ENCODE assay signal across 17 cellular contexts in genomic region chr3:35744419-35744818, GRCh38.
DNase-seq lines count a peak whose midpoint lies in the region; ATAC-seq and TF ChIP-seq lines count a peak whose summit lies in the region.
"Had no signal": no experiment of that assay in that cellular context is flagged by ENCODE, and none has a peak within 500 bp of the region (broad histone marks: within the 10 kb centered on the region; RNA-seq: fewer than 3 reads in every experiment).

No MANE protein-coding gene starts in this region.

- peak overlapping the region; percentile 33 for H3K9ac ChIP-seq in neural cell (ENCODE audit: low read length)
- H3K9ac ChIP-seq in PC-3 (ENCODE audit: low read length): no peak overlapping the region

- H3K27me3 Mint-ChIP-seq in brain: no peaks in the 10 kb centered on the region
- H3K27me3 Mint-ChIP-seq: stimulated activated naive B cell treated with anti-CD40 and anti-IgM and Interleukin-4, amounts not matched to agents 10 μg/mL and 1 μg/mL and 100 μg/mL, for 72 hours had no signal

- H4K20me1 ChIP-seq in neural cell (ENCODE audit: insufficient read depth) (no peaks in the 10 kb centered on the region), PC-3 (ENCODE audit: low read length) (no peaks in the 10 kb centered on the region)

- H3K27ac Mint-ChIP-seq in brain: peak overlapping the region in 4 of 5 experiments; percentile 67 to 95 (median 82)
- H3K27ac Mint-ChIP-seq in activated naive CD4-positive, alpha-beta T cell treated with anti-CD3 and anti-CD28 coated beads, Interleukin-2, amount 50 U/mL, for 72 hours: no peak overlapping the region
- H3K27ac Mint-ChIP-seq: activated naive CD4-positive, alpha-beta T cell treated with anti-CD3 and anti-CD28 coated beads, Interleukin-2, amount 10 ng/mL, durations not matched to agents 7 days and 5 days; stimulated activated naive B cell treated with anti-CD40 and anti-IgM and Interleukin-4, amounts not matched to agents 10 μg/mL and 1 μg/mL and 100 μg/mL, for 72 hours had no signal

- DNase-seq in ELF-1 (ENCODE audit: low read depth, low spot score): peak; percentile 69
- DNase-seq in iPS DF 4.7 (ENCODE audit: extremely low read depth, low spot score): peak; percentile 9
- DNase-seq in PC-3: no peak
- DNase-seq in HuH-7.5 (ENCODE audit: low spot score): no peak
- DNase-seq in activated naive CD4-positive, alpha-beta T cell treated with anti-CD3 and anti-CD28 coated beads, Interleukin-2, amount 50 U/mL, for 72 hours (ENCODE audit: low spot score in 2 of 2): no peak
- DNase-seq: activated naive CD4-positive, alpha-beta T cell treated with anti-CD3 and anti-CD28 coated beads, Interleukin-2, amount 10 ng/mL, durations not matched to agents 7 days and 5 days; NCI-H1694 treated with DMSO at 0.1 percent for 48 hours; NCI-H345; NK-92 treated with Interleukin-12 subunit alpha and Interleukin-12 subunit beta, amount 100 ng/mL, for 24 hours; stimulated activated naive B cell treated with anti-CD40 and anti-IgM and Interleukin-4, amounts not matched to agents 10 μg/mL and 1 μg/mL and 100 μg/mL, for 72 hours had no signal

- H3K4me3 ChIP-seq in neural cell (ENCODE audit: low read length): peak overlapping the region; percentile 43
- H3K4me3 ChIP-seq in PC-3 (ENCODE audit: low read length): no peak overlapping the region
- H3K4me3 ChIP-seq: esophagus muscularis mucosa, tibial nerve had no signal

- H3K27ac ChIP-seq in neural cell (ENCODE audit: low read length): peak overlapping the region; percentile 66
- H3K27ac ChIP-seq in PC-3 (ENCODE audit: low read length): no peak overlapping the region
- H3K27ac ChIP-seq: C4-2B, esophagus muscularis mucosa, tibial nerve had no signal

- TF ChIP-seq RAD21 in neural cell (conservative IDR thresholded peaks at IDR 0.05): peak; percentile 51

- peak overlapping the region in 2 of 5 experiments; percentile 52 to 55 for H3K4me3 Mint-ChIP-seq in brain
- H3K4me3 Mint-ChIP-seq: activated naive CD4-positive, alpha-beta T cell treated with anti-CD3 and anti-CD28 coated beads, Interleukin-2, amount 10 ng/mL, durations not matched to agents 7 days and 5 days; stimulated activated naive B cell treated with anti-CD40 and anti-IgM and Interleukin-4, amounts not matched to agents 10 μg/mL and 1 μg/mL and 100 μg/mL, for 72 hours had no signal

- H2AFZ ChIP-seq in neural cell (ENCODE audit: low read depth, low read length): no peak overlapping the region
- H2AFZ ChIP-seq in PC-3 (ENCODE audit: low read length): no peak overlapping the region

- H3K4me1 Mint-ChIP-seq in brain: peaks cover 47% of the 10 kb centered on the region
- H3K4me1 Mint-ChIP-seq: activated naive CD4-positive, alpha-beta T cell treated with anti-CD3 and anti-CD28 coated beads, Interleukin-2, amount 10 ng/mL, durations not matched to agents 7 days and 5 days had no signal

- no peak overlapping the region for H3K4me2 ChIP-seq in neural cell (ENCODE audit: low read length)
- H3K4me2 ChIP-seq in PC-3 (ENCODE audit: low read length): no peak overlapping the region

- no TSS peak for BruUV-seq in PC-3 (replicated peaks; lab: Mats Ljungman, UMichigan)

- H3K27me3 ChIP-seq in neural cell (ENCODE audit: insufficient read depth, low read depth, low read length) (no peaks in the 10 kb centered on the region), PC-3 (ENCODE audit: low read length) (peaks cover 8% of the 10 kb centered on the region; the same call in 1 of the 2 replicates)
- H3K27me3 ChIP-seq: tibial nerve had no signal

- H3K36me3 ChIP-seq in neural cell (ENCODE audit: insufficient read depth, low read length): no peaks in the 10 kb centered on the region
- H3K36me3 ChIP-seq in PC-3 (ENCODE audit: low read depth, low read length): no peaks in the 10 kb centered on the region
- H3K36me3 ChIP-seq: esophagus muscularis mucosa, tibial nerve had no signal

- intact Hi-C loops in PC-3 (cut with micrococcal nuclease): no loop called here

- no peaks in the 10 kb centered on the region for H3K4me1 ChIP-seq in PC-3 (ENCODE audit: insufficient read depth, low read length)
- H3K4me1 ChIP-seq: esophagus muscularis mucosa, tibial nerve had no signal

- CTCF ChIA-PET in PC-3 (lab: Charles Lee): no interaction called here

- no peaks in the 10 kb centered on the region for H3K79me2 ChIP-seq in neural cell (replicated peaks; ENCODE audit: insufficient read depth, low read length)
- H3K79me2 ChIP-seq in PC-3 (ENCODE audit: low read length): no peaks in the 10 kb centered on the region

- no peak for ATAC-seq in PC-3
- no peak for ATAC-seq in HG02798 (IDR thresholded peaks at IDR 0.05; ENCODE audit: poor library complexity, unreplicated experiment)
- ATAC-seq in activated naive CD4-positive, alpha-beta T cell treated with anti-CD3 and anti-CD28 coated beads, Interleukin-2, amount 50 U/mL, for 72 hours: no peak
- ATAC-seq: stimulated activated naive B cell treated with anti-CD40 and anti-IgM and Interleukin-4, amounts not matched to agents 10 μg/mL and 1 μg/mL and 100 μg/mL, for 72 hours had no signal

- no peaks in the 10 kb centered on the region for H3K9me3 ChIP-seq in neural cell (ENCODE audit: low read length)
- no peaks in the 10 kb centered on the region for H3K9me3 ChIP-seq in PC-3 (ENCODE audit: low read length)
- H3K9me3 ChIP-seq: esophagus muscularis mucosa, tibial nerve had no signal

- POLR2A ChIA-PET in PC-3 (lab: Charles Lee; ENCODE audit: unreplicated experiment): no interaction called here

- TF ChIP-seq CTCF in brain (conservative IDR thresholded peaks at IDR 0.05) (no peak), neural cell (IDR thresholded peaks at IDR 0.05; ENCODE audit: poor library complexity, severe bottlenecking) (peak; percentile 23), PC-3 (conservative IDR thresholded peaks at IDR 0.05; ENCODE audit: low read depth, low read length) (no peak)

- H3K9me2 ChIP-seq in neural cell (ENCODE audit: insufficient read depth, low read length) (no peaks in the 10 kb centered on the region), PC-3 (replicated peaks; ENCODE audit: low read length) (no peaks in the 10 kb centered on the region)

- H3K9me3 Mint-ChIP-seq in brain: peaks cover 0 to 3% (median 0%) of the 10 kb centered on the region in 5 experiments
- peaks cover 9 to 11% of the 10 kb centered on the region in 2 donors for H3K9me3 Mint-ChIP-seq in activated naive CD4-positive, alpha-beta T cell treated with anti-CD3 and anti-CD28 coated beads, Interleukin-2, amount 50 U/mL, for 72 hours
- H3K9me3 Mint-ChIP-seq: nephron; stimulated activated naive B cell treated with anti-CD40 and anti-IgM and Interleukin-4, amounts not matched to agents 10 μg/mL and 1 μg/mL and 100 μg/mL, for 72 hours had no signal

- H3F3A ChIP-seq in neural cell (ENCODE audit: insufficient read depth, low read length, poor library complexity, severe bottlenecking): no peaks in the 10 kb centered on the region
- H3F3A ChIP-seq in PC-3 (ENCODE audit: low read length, unreplicated experiment): no peaks in the 10 kb centered on the region

- H3K36me3 Mint-ChIP-seq in brain: peaks cover 29% of the 10 kb centered on the region
- H3K36me3 Mint-ChIP-seq in activated naive CD4-positive, alpha-beta T cell treated with anti-CD3 and anti-CD28 coated beads, Interleukin-2, amount 50 U/mL, for 72 hours: no peaks in the 10 kb centered on the region
- H3K36me3 Mint-ChIP-seq: activated naive CD4-positive, alpha-beta T cell treated with anti-CD3 and anti-CD28 coated beads, Interleukin-2, amount 10 ng/mL, durations not matched to agents 7 days and 5 days; stimulated activated naive B cell treated with anti-CD40 and anti-IgM and Interleukin-4, amounts not matched to agents 10 μg/mL and 1 μg/mL and 100 μg/mL, for 72 hours had no signal

- TF ChIP-seq EP300 in neural cell (conservative IDR thresholded peaks at IDR 0.05; ENCODE audit: poor library complexity, severe bottlenecking): peak; percentile 69

TF ChIP-seq in neural cell, 6 proteins besides CTCF, POLR2A, EP300 and RAD21:
- TF ChIP-seq EZH2 (IDR thresholded peaks at IDR 0.05; ENCODE audit: borderline replicate concordance, insufficient read depth, low read length, poor library complexity, severe bottlenecking) (no peak), SMC3 (conservative IDR thresholded peaks at IDR 0.05; ENCODE audit: poor library complexity) (peak; percentile 44), REST (IDR thresholded peaks at IDR 0.05; ENCODE audit: borderline replicate concordance) (peak; percentile 99), TAF1 (IDR thresholded peaks at IDR 0.05; ENCODE audit: low read depth) (no peak), MXI1 (conservative IDR thresholded peaks at IDR 0.05; ENCODE audit: poor library complexity, severe bottlenecking) (peak; percentile 66), POLR2AphosphoS5 (IDR thresholded peaks at IDR 0.05) (peak; percentile 62)
TF ChIP-seq in neural cell: peak in this region for 4.

Comparison
In these comparisons a context has a peak if more than half of its experiments do, and no peak if none do; other contexts are left out.
1. DNase-seq: peak in ELF-1 (single experiment) and iPS DF 4.7 (single experiment); none in PC-3 (single experiment), HuH-7.5 (single experiment) and activated naive CD4-positive, alpha-beta T cell treated with anti-CD3 and anti-CD28 coated beads, Interleukin-2, amount 50 U/mL, for 72 hours (0 of 2).
2. H3K27ac Mint-ChIP-seq: peak in brain (4 of 5); none in activated naive CD4-positive, alpha-beta T cell treated with anti-CD3 and anti-CD28 coated beads, Interleukin-2, amount 50 U/mL, for 72 hours (0 of 2).